In genomic region chr1:42004860-42005259, GRCh38 we compare ENCODE assay signal across 2 cellular contexts.
TF ChIP-seq lines count a peak whose summit lies in the region.

No MANE protein-coding gene starts in this region.

TF ChIP-seq in liver, 16 proteins besides CTCF, POLR2A, EP300 and RAD21:
- peak; percentile 44 to 69 for TF ChIP-seq HNF4A (conservative IDR thresholded peaks at IDR 0.05)
- no peak for TF ChIP-seq FOXA2 (IDR thresholded peaks at IDR 0.05)
- peak; percentile 40 for TF ChIP-seq SP1 (IDR thresholded peaks at IDR 0.05)
- no peak for TF ChIP-seq GABPA (IDR thresholded peaks at IDR 0.05 in 1 of 2, conservative IDR thresholded peaks at IDR 0.05 in 1 of 2)

TF ChIP-seq in HepG2, 621 proteins besides CTCF, POLR2A, EP300 and RAD21:
- TF ChIP-seq FOSL2 (CRISPR knock-in tag; IDR thresholded peaks at IDR 0.05) (no peak), ZNF614 (CRISPR knock-in tag; IDR thresholded peaks at IDR 0.05; ENCODE audit: borderline replicate concordance) (no peak), RBM39 (IDR thresholded peaks at IDR 0.05; ENCODE audit: low read depth, low read length, poor library complexity, severe bottlenecking) (no peak), ZNF550 (CRISPR knock-in tag; IDR thresholded peaks at IDR 0.05; ENCODE audit: borderline replicate concordance) (no peak), PTBP1 (IDR thresholded peaks at IDR 0.05; ENCODE audit: low read depth, low read length, poor library complexity, severe bottlenecking) (no peak), CEBPG (CRISPR knock-in tag; IDR thresholded peaks at IDR 0.05) (no peak), HMG20A (CRISPR knock-in tag; IDR thresholded peaks at IDR 0.05; ENCODE audit: borderline replicate concordance) (no peak), DNMT1 (CRISPR knock-in tag; IDR thresholded peaks at IDR 0.05) (no peak), ZBTB21 (CRISPR knock-in tag; IDR thresholded peaks at IDR 0.05) (no peak)
